ENCODE assay signal across 28 cellular contexts in genomic region chr12:60980558-60980957, GRCh38.
"Had no signal": no experiment of that assay in that cellular context is flagged by ENCODE, and none has a peak within 500 bp of the region (broad histone marks: within the 10 kb centered on the region; RNA-seq: fewer than 3 reads in every experiment).

No MANE protein-coding gene starts in this region.

- H3K36me3 ChIP-seq: esophagus squamous epithelium, heart right ventricle, left lung, prostate gland, right atrium auricular region, tibial artery had no signal

- ATAC-seq: heart right ventricle; left lung; naive thymus-derived CD4-positive, alpha-beta T cell; sciatic nerve; stimulated activated naive CD8-positive, alpha-beta T cell treated with anti-CD3 and anti-CD28 coated beads, Interleukin-15, Interleukin-2, amounts not matched to agents 100 U/mL and 50 U/mL, for 24 hours had no signal

- H3K36me3 Mint-ChIP-seq: naive thymus-derived CD4-positive, alpha-beta T cell; type B pancreatic cell had no signal

- H3K4me3 Mint-ChIP-seq: dendritic cell treated with granulocyte-macrophage colony-stimulating factor and Interleukin-4, amounts not matched to agents 40 ng/mL and 50 ng/mL, for 4 days; naive thymus-derived CD4-positive, alpha-beta T cell; nephron; type B pancreatic cell had no signal

- H3K27ac Mint-ChIP-seq: dendritic cell treated with granulocyte-macrophage colony-stimulating factor and Interleukin-4, amounts not matched to agents 40 ng/mL and 50 ng/mL, for 4 days; naive thymus-derived CD4-positive, alpha-beta T cell; nephron; type B pancreatic cell had no signal

- H3K9me3 ChIP-seq: esophagus squamous epithelium, prostate gland, right atrium auricular region, testis, tibial artery had no signal

- H3K4me3 ChIP-seq: esophagus squamous epithelium, heart right ventricle, left lung, prostate gland, right atrium auricular region, smooth muscle cell, testis, tibial artery had no signal

- DNase-seq: effector CD8-positive, alpha-beta T cell; erythroblast; esophagus squamous epithelium; foreskin melanocyte; glutamatergic neuron; heart right ventricle; hypothalamus; kidney; left lung; mesenchymal stem cell; midbrain; naive thymus-derived CD4-positive, alpha-beta T cell; nucleus accumbens; stimulated activated CD4-positive, alpha-beta T cell treated with anti-CD3 and anti-CD28 coated beads, Interleukin-12 subunit alpha, Interleukin-12 subunit beta, amount 100 ng/mL, for 4 hours; stimulated activated CD4-positive, alpha-beta T cell treated with anti-CD3 and anti-CD28 coated beads, Interleukin-1b, Interleukin-23, amount 100 ng/mL, for 48 hours; stimulated activated CD4-positive, alpha-beta T cell treated with anti-CD3 and anti-CD28 coated beads, Interleukin-4, amount 100 ng/mL, for 1 hour; stimulated activated CD8-positive, alpha-beta memory T cell treated with anti-CD3 and anti-CD28 coated beads, Interleukin-4, amount 100 ng/mL, for 48 hours; stimulated activated naive CD8-positive, alpha-beta T cell treated with anti-CD3 and anti-CD28 coated beads, Interleukin-15, Interleukin-2, amounts not matched to agents 100 U/mL and 50 U/mL, for 24 hours; substantia nigra; testis; tibial artery had no signal

- H3K4me2 ChIP-seq: smooth muscle cell had no signal

- H3K9me3 Mint-ChIP-seq: nephron, type B pancreatic cell had no signal

- H3K27me3 ChIP-seq: esophagus squamous epithelium, heart right ventricle, left lung, right atrium auricular region, testis, tibial artery had no signal

- H3K4me1 Mint-ChIP-seq: nephron had no signal

- H3K4me1 ChIP-seq: esophagus squamous epithelium, heart right ventricle, left lung, prostate gland, right atrium auricular region, testis, tibial artery had no signal

- H3K27me3 Mint-ChIP-seq: dendritic cell treated with granulocyte-macrophage colony-stimulating factor and Interleukin-4, amounts not matched to agents 40 ng/mL and 50 ng/mL, for 4 days; naive thymus-derived CD4-positive, alpha-beta T cell; type B pancreatic cell had no signal

- H3K27ac ChIP-seq: esophagus squamous epithelium, heart right ventricle, left lung, prostate gland, right atrium auricular region, testis, tibial artery had no signal
